Comparison of ENCODE assay signal across 18 cellular contexts in genomic region chr14:48792376-48793024, GRCh38.
DNase-seq lines count a peak whose midpoint lies in the region; TF ChIP-seq lines count a peak whose summit lies in the region.
"Had no signal": no experiment of that assay in that cellular context is flagged by ENCODE, and none has a peak within 500 bp of the region (broad histone marks: within the 10 kb centered on the region; RNA-seq: fewer than 3 reads in every experiment).

No MANE protein-coding gene starts in this region.

- H3K9me3 ChIP-seq in endodermal cell (ENCODE audit: control insufficient read depth, low read length), result no peaks in the 10 kb centered on the region
- H3K9me3 ChIP-seq: ovary had no signal

- H3K27ac Mint-ChIP-seq in endodermal cell (no peak overlapping the region), osteocyte (ENCODE audit: unreplicated experiment) (peak overlapping the region; percentile 38)

- peak; percentile 10 for DNase-seq in ELF-1 (ENCODE audit: low read depth, low spot score)
- peak; percentile 31 for DNase-seq in NCI-H226
- peak; percentile 63 for DNase-seq in endodermal cell
- no peak for DNase-seq in osteocyte (ENCODE audit: extremely low spot score, unreplicated experiment)
- no peak for DNase-seq in NCI-H2227 (lab: John Stamatoyannopoulos, UW; ENCODE audit: unreplicated experiment)
- no peak for DNase-seq in activated CD4-positive, alpha-beta T cell treated with anti-CD3 and anti-CD28 coated beads, Interleukin-2, amount 50 U/mL, for 1 hour
- DNase-seq in activated CD4-positive, alpha-beta T cell treated with anti-CD3 and anti-CD28 coated beads for 4 hours, result no peak
- no peak for DNase-seq in substantia nigra (lab: John Stamatoyannopoulos, UW)
- DNase-seq: activated effector memory CD4-positive, alpha-beta T cell treated with Interleukin-2 at 50 U/mL for 16 hours; GF-D8; H7; left ventricle myocardium inferior; NCI-H1417; NCI-H345; ovary; SHP77 treated with DMSO at 0.1 percent for 48 hours; stimulated activated CD4-positive, alpha-beta T cell treated with anti-CD3 and anti-CD28 coated beads, Interleukin-2, amount 100 ng/mL, for 48 hours; T-helper 2 cell had no signal

- H3K36me3 ChIP-seq in endodermal cell (ENCODE audit: control insufficient read depth, insufficient read depth, low read length), result no peaks in the 10 kb centered on the region
- H3K36me3 ChIP-seq: left ventricle myocardium inferior, ovary had no signal

- no peak overlapping the region for H3K4me3 Mint-ChIP-seq in endodermal cell
- no peak overlapping the region for H3K4me3 Mint-ChIP-seq in osteocyte (ENCODE audit: unreplicated experiment)

- TF ChIP-seq CTCF in endodermal cell (conservative IDR thresholded peaks at IDR 0.05) (no peak), osteocyte (IDR thresholded peaks at IDR 0.05) (no peak)

- peaks cover 33% of the 10 kb centered on the region for H3K27me3 Mint-ChIP-seq in endodermal cell (ENCODE audit: insufficient read depth)
- H3K27me3 Mint-ChIP-seq in osteocyte (ENCODE audit: unreplicated experiment), result peaks cover 2% of the 10 kb centered on the region

- no peaks in the 10 kb centered on the region for H3K27me3 ChIP-seq in endodermal cell (ENCODE audit: control insufficient read depth, insufficient read depth, low read length, poor library complexity, severe bottlenecking)
- H3K27me3 ChIP-seq: ovary had no signal

- no peaks in the 10 kb centered on the region for H3K4me1 ChIP-seq in endodermal cell (ENCODE audit: control insufficient read depth, insufficient read depth, low read length)
- H3K4me1 ChIP-seq: left ventricle myocardium inferior had no signal

- H3K9me3 Mint-ChIP-seq in endodermal cell (peaks cover 8% of the 10 kb centered on the region), osteocyte (ENCODE audit: unreplicated experiment) (peaks cover 29% of the 10 kb centered on the region)

- 87 to 100% methylated on average over 3 to 5 of the region's 5 CpGs for WGBS in endodermal cell (ENCODE audit: insufficient coverage in 1 of 2, insufficient read length in 1 of 2), 2 experiments

- H3K27ac ChIP-seq in endodermal cell (ENCODE audit: low read depth, low read length) (no peak overlapping the region), substantia nigra (ENCODE audit: low read depth, low read length, poor library complexity, severe bottlenecking) (no peak overlapping the region)
- H3K27ac ChIP-seq: left ventricle myocardium inferior, ovary had no signal

- H3K4me1 Mint-ChIP-seq in endodermal cell (peaks cover 4% of the 10 kb centered on the region), osteocyte (ENCODE audit: unreplicated experiment) (peaks cover 9% of the 10 kb centered on the region)

- H3K9ac ChIP-seq in endodermal cell (ENCODE audit: extremely low read depth, low read length, poor library complexity, severe bottlenecking), result no peak overlapping the region

- H3K4me3 ChIP-seq in endodermal cell (ENCODE audit: low read length), result no peak overlapping the region
- H3K4me3 ChIP-seq: left ventricle myocardium inferior, ovary had no signal

- H3K36me3 Mint-ChIP-seq in endodermal cell (ENCODE audit: low read depth) (no peaks in the 10 kb centered on the region), osteocyte (ENCODE audit: unreplicated experiment) (no peaks in the 10 kb centered on the region)

Comparison
In these comparisons a context has a peak if more than half of its experiments do, and no peak if none do; other contexts are left out.
1. DNase-seq: peak in ELF-1 (single experiment), NCI-H226 (single experiment) and endodermal cell (single experiment); none in osteocyte (single experiment), NCI-H2227 (single experiment), activated CD4-positive, alpha-beta T cell treated with anti-CD3 and anti-CD28 coated beads, Interleukin-2, amount 50 U/mL, for 1 hour (single experiment), activated CD4-positive, alpha-beta T cell treated with anti-CD3 and anti-CD28 coated beads for 4 hours (0 of 2) and substantia nigra (0 of 49).